ENCODE assay signal across 16 cellular contexts in the genomic region with DNA sequence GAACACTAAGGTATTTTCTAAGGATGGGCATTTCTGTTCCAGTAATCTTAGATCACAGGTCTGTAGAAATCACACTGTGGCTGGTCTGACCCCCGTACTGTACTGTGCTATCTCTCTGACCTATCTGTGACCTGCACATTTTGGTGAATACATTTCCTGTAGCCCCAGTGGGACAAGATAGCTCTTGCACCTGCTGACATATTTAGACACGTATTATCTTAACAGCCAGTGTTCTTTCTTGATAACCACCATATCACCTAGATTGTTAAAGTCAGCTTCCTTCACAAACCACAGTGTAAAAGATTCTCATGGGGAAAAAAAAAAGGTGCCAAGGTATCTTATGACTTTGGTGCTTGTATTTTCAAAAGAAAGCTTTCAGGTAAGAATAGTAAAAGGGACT. TPM values are rescaled to one million over a fixed set of nuclear protein-coding genes. Genes with fewer than 3 reads are reported as not detected.
A peak's percentile ranks its signal among the peaks of the same experiment; 100 is the strongest.
DNase-seq lines count a peak whose midpoint lies in the region; ATAC-seq, FAIRE-seq and TF ChIP-seq lines count a peak whose summit lies in the region.
"Had no signal": no experiment of that assay in that cellular context is flagged by ENCODE, and none has a peak within 500 bp of the region (broad histone marks: within the 10 kb centered on the region; RNA-seq: fewer than 3 reads in every experiment).

No MANE protein-coding gene starts in this region.

- no peaks in the 10 kb centered on the region for H3K9me3 ChIP-seq in naive thymus-derived CD4-positive, alpha-beta T cell (ENCODE audit: control insufficient read depth in 2 of 3, low read length in 3 of 3)
- H3K9me3 ChIP-seq in gastroesophageal sphincter (peaks cover 0 to under 1% (median 0%) of the 10 kb centered on the region in 3 donors), spleen (peaks cover 0 to under 1% (median 0%) of the 10 kb centered on the region in 8 donors)
- H3K9me3 ChIP-seq: MG63, tibial artery had no signal

- FAIRE-seq in HTR-8/SVneo (lab: Jason Lieb, UNC): no peak

- TF ChIP-seq CTCF in gastroesophageal sphincter (IDR thresholded peaks at IDR 0.05) (no peak), spleen (IDR thresholded peaks at IDR 0.05 in 8 of 11, conservative IDR thresholded peaks at IDR 0.05 in 3 of 11) (peak in 1 of 11 experiments; percentile 5)

- peaks cover 13% of the 10 kb centered on the region for H3K27me3 Mint-ChIP-seq in activated CD4-positive, alpha-beta T cell treated with anti-CD3 and anti-CD28 coated beads, Interleukin-2, amount 10 ng/mL, durations not matched to agents 24 days and 14 days
- H3K27me3 Mint-ChIP-seq in activated CD8-positive, alpha-beta T cell treated with anti-CD3 and anti-CD28 coated beads, Interleukin-2, amount 10 ng/mL, durations not matched to agents 7 days and 5 days (ENCODE audit: low read depth): peaks cover 3% of the 10 kb centered on the region
- H3K27me3 Mint-ChIP-seq in naive thymus-derived CD4-positive, alpha-beta T cell: peaks cover 0 to 4% (median 0%) of the 10 kb centered on the region in 5 donors

- peak overlapping the region; percentile 18 for H3K4me3 ChIP-seq in Jurkat, Clone E6-1 (ENCODE audit: low read length)
- no peak overlapping the region for H3K4me3 ChIP-seq in naive thymus-derived CD4-positive, alpha-beta T cell (ENCODE audit: low read length)
- H3K4me3 ChIP-seq in gastroesophageal sphincter: no peak overlapping the region
- no peak overlapping the region for H3K4me3 ChIP-seq in spleen
- H3K4me3 ChIP-seq: MG63, tibial artery had no signal

- no peaks in the 10 kb centered on the region for H3K36me3 Mint-ChIP-seq in activated CD4-positive, alpha-beta T cell treated with anti-CD3 and anti-CD28 coated beads, Interleukin-2, amount 10 ng/mL, durations not matched to agents 24 days and 14 days (ENCODE audit: low read depth)
- H3K36me3 Mint-ChIP-seq in activated CD8-positive, alpha-beta T cell treated with anti-CD3 and anti-CD28 coated beads, Interleukin-2, amount 10 ng/mL, durations not matched to agents 7 days and 5 days (ENCODE audit: low read depth): no peaks in the 10 kb centered on the region
- H3K36me3 Mint-ChIP-seq in naive thymus-derived CD4-positive, alpha-beta T cell: no peaks in the 10 kb centered on the region

- H3K4me1 Mint-ChIP-seq in activated CD4-positive, alpha-beta T cell treated with anti-CD3 and anti-CD28 coated beads, Interleukin-2, amount 10 ng/mL, durations not matched to agents 24 days and 14 days: peaks cover 19% of the 10 kb centered on the region
- peaks cover 29% of the 10 kb centered on the region for H3K4me1 Mint-ChIP-seq in activated CD8-positive, alpha-beta T cell treated with anti-CD3 and anti-CD28 coated beads, Interleukin-2, amount 10 ng/mL, durations not matched to agents 7 days and 5 days (ENCODE audit: low read depth)
- H3K4me1 Mint-ChIP-seq in naive thymus-derived CD4-positive, alpha-beta T cell: peaks cover 19 to 33% (median 27%) of the 10 kb centered on the region in 7 donors

- POLR2A ChIA-PET in activated CD8-positive, alpha-beta T cell treated with anti-CD3 and anti-CD28 coated beads, Interleukin-2, amount 10 ng/mL, durations not matched to agents 7 days and 5 days (lab: Charles Lee): no interaction called here
- POLR2A ChIA-PET in naive thymus-derived CD4-positive, alpha-beta T cell (lab: Charles Lee): no interaction called here

- no peaks in the 10 kb centered on the region for H3K27me3 ChIP-seq in naive thymus-derived CD4-positive, alpha-beta T cell (ENCODE audit: control insufficient read depth in 2 of 2, insufficient read depth in 2 of 2, low read length in 2 of 2)
- H3K27me3 ChIP-seq in gastroesophageal sphincter (no peaks in the 10 kb centered on the region), spleen (replicated peaks in 1 of 7) (no peaks in the 10 kb centered on the region)
- H3K27me3 ChIP-seq: MG63, tibial artery had no signal

- DNase-seq in activated CD4-positive, alpha-beta T cell treated with anti-CD3 and anti-CD28 coated beads, Interleukin-2, amount 10 ng/mL, durations not matched to agents 24 days and 14 days: peak; percentile 65
- no peak for DNase-seq in activated CD4-positive, alpha-beta T cell treated with anti-CD3 and anti-CD28 coated beads for 48 hours
- DNase-seq in Jurkat, Clone E6-1 (ENCODE audit: low read depth, low spot score): peak; percentile 87
- DNase-seq in activated CD8-positive, alpha-beta T cell treated with anti-CD3 and anti-CD28 coated beads, Interleukin-2, amount 10 ng/mL, durations not matched to agents 7 days and 5 days: peak; percentile 59
- DNase-seq in naive thymus-derived CD4-positive, alpha-beta T cell: peak in 5 of 9 donors; percentile 10 to 34 (median 18)
- DNase-seq in HTR-8/SVneo (ENCODE audit: insufficient read length, low spot score): no peak
- no peak for DNase-seq in spleen
- DNase-seq: ACHN; COR-L47; GDM1; mesendoderm; MG63; stimulated activated CD4-positive, alpha-beta T cell treated with anti-CD3 and anti-CD28 coated beads, Interleukin-2, amount 100 ng/mL, for 48 hours; stimulated activated CD8-positive, alpha-beta memory T cell treated with anti-CD3 and anti-CD28 coated beads, Interleukin-4, amount 100 ng/mL, for 48 hours; tibial artery had no signal

- no peaks in the 10 kb centered on the region for H3K36me3 ChIP-seq in naive thymus-derived CD4-positive, alpha-beta T cell (ENCODE audit: control insufficient read depth in 2 of 3, insufficient read depth in 3 of 3, low read length in 3 of 3)
- no peaks in the 10 kb centered on the region for H3K36me3 ChIP-seq in gastroesophageal sphincter
- no peaks in the 10 kb centered on the region for H3K36me3 ChIP-seq in spleen
- H3K36me3 ChIP-seq: MG63, tibial artery had no signal

- intact Hi-C loops in activated CD4-positive, alpha-beta T cell treated with anti-CD3 and anti-CD28 coated beads, Interleukin-2, amount 10 ng/mL, durations not matched to agents 24 days and 14 days (cut with micrococcal nuclease): no loop called here
- intact Hi-C loops in naive thymus-derived CD4-positive, alpha-beta T cell (cut with micrococcal nuclease): no loop called here
- intact Hi-C loops in spleen (cut with DNase I; ENCODE audit: low total_unique reads): no loop called here

- CTCF ChIA-PET in activated CD8-positive, alpha-beta T cell treated with anti-CD3 and anti-CD28 coated beads, Interleukin-2, amount 10 ng/mL, durations not matched to agents 7 days and 5 days (lab: Charles Lee): interaction anchor here (1.3 to 1.6 kb wide), 4 partner anchors 12 to 23 kb away, joined by 3 to 5 read pairs (median 3); no protein-coding TSS in a partner anchor
- CTCF ChIA-PET in naive thymus-derived CD4-positive, alpha-beta T cell (lab: Charles Lee): no interaction called here

- H3K27ac ChIP-seq in naive thymus-derived CD4-positive, alpha-beta T cell (ENCODE audit: low read depth, low read length): no peak overlapping the region
- H3K27ac ChIP-seq in gastroesophageal sphincter: no peak overlapping the region
- H3K27ac ChIP-seq in spleen: peak overlapping the region in 2 of 8 donors; percentile 19 to 38
- H3K27ac ChIP-seq: tibial artery had no signal

- no peak for TF ChIP-seq EP300 in gastroesophageal sphincter (IDR thresholded peaks at IDR 0.05)

- peak; percentile 96 for ATAC-seq in activated CD8-positive, alpha-beta T cell treated with anti-CD3 and anti-CD28 coated beads, Interleukin-2, amount 10 ng/mL, durations not matched to agents 7 days and 5 days
- peak; percentile 95 for ATAC-seq in naive thymus-derived CD4-positive, alpha-beta T cell
- ATAC-seq in gastroesophageal sphincter: no peak

- TF ChIP-seq POLR2A in gastroesophageal sphincter (IDR thresholded peaks at IDR 0.05): no peak
- no peak for TF ChIP-seq POLR2A in spleen (IDR thresholded peaks at IDR 0.05)

- 43 to 81% methylated on average over 1 to 2 of the region's 2 CpGs for WGBS in gastroesophageal sphincter (ENCODE audit: low coverage in 1 of 2), 2 donors
- 24 to 37% (median 29%) methylated on average over 2 of the region's 2 CpGs for WGBS in spleen, 5 donors

- peaks cover 25 to 33% of the 10 kb centered on the region in 2 donors for H3K4me1 ChIP-seq in naive thymus-derived CD4-positive, alpha-beta T cell (ENCODE audit: control insufficient read depth in 2 of 2, insufficient read depth in 2 of 2, low read length in 2 of 2)
- no peaks in the 10 kb centered on the region for H3K4me1 ChIP-seq in gastroesophageal sphincter
- peaks cover 0 to 34% (median 3%) of the 10 kb centered on the region in 6 donors for H3K4me1 ChIP-seq in spleen
- H3K4me1 ChIP-seq: tibial artery had no signal

- peak overlapping the region; percentile 59 for H3K27ac Mint-ChIP-seq in activated CD4-positive, alpha-beta T cell treated with anti-CD3 and anti-CD28 coated beads, Interleukin-2, amount 10 ng/mL, durations not matched to agents 24 days and 14 days
- H3K27ac Mint-ChIP-seq in activated CD8-positive, alpha-beta T cell treated with anti-CD3 and anti-CD28 coated beads, Interleukin-2, amount 10 ng/mL, durations not matched to agents 7 days and 5 days: no peak overlapping the region
- peak overlapping the region in 8 of 9 donors; percentile 4 to 77 (median 47) for H3K27ac Mint-ChIP-seq in naive thymus-derived CD4-positive, alpha-beta T cell

- peak overlapping the region; percentile 20 for H3K4me3 Mint-ChIP-seq in activated CD4-positive, alpha-beta T cell treated with anti-CD3 and anti-CD28 coated beads, Interleukin-2, amount 10 ng/mL, durations not matched to agents 24 days and 14 days
- H3K4me3 Mint-ChIP-seq in activated CD8-positive, alpha-beta T cell treated with anti-CD3 and anti-CD28 coated beads, Interleukin-2, amount 10 ng/mL, durations not matched to agents 7 days and 5 days: no peak overlapping the region
- peak overlapping the region; percentile 3 to 72 (median 48) for H3K4me3 Mint-ChIP-seq in naive thymus-derived CD4-positive, alpha-beta T cell

- H3K9me3 Mint-ChIP-seq in activated CD4-positive, alpha-beta T cell treated with anti-CD3 and anti-CD28 coated beads, Interleukin-2, amount 10 ng/mL, durations not matched to agents 24 days and 14 days: peaks cover 3% of the 10 kb centered on the region
- H3K9me3 Mint-ChIP-seq in activated CD8-positive, alpha-beta T cell treated with anti-CD3 and anti-CD28 coated beads, Interleukin-2, amount 10 ng/mL, durations not matched to agents 7 days and 5 days (ENCODE audit: insufficient read depth): no peaks in the 10 kb centered on the region
- H3K9me3 Mint-ChIP-seq in naive thymus-derived CD4-positive, alpha-beta T cell: peaks cover 0 to 1% (median 0%) of the 10 kb centered on the region in 11 donors

RNA-seq across cellular contexts. Expression of a gene that starts 39.8 kb away (rescaled TPM):
- total RNA-seq in activated CD4-positive, alpha-beta T cell treated with anti-CD3 and anti-CD28 coated beads, Interleukin-2, amount 10 ng/mL, durations not matched to agents 24 days and 14 days: not detected in 2 replicates
- polyA plus RNA-seq in Jurkat, Clone E6-1 (2012; ENCODE audit: insufficient read depth, insufficient read length): not detected
- total RNA-seq in activated CD8-positive, alpha-beta T cell treated with anti-CD3 and anti-CD28 coated beads, Interleukin-2, amount 10 ng/mL, durations not matched to agents 7 days and 5 days: not detected
- not detected for total RNA-seq in naive thymus-derived CD4-positive, alpha-beta T cell
- polyA plus RNA-seq in naive thymus-derived CD4-positive, alpha-beta T cell: not detected
- total RNA-seq in gastroesophageal sphincter: not detected
- total RNA-seq in spleen: not detected
- not detected for polyA plus RNA-seq in spleen

Comparison
In these comparisons a context has a peak if more than half of its experiments do, and no peak if none do; other contexts are left out.
1. DNase-seq: peak in activated CD4-positive, alpha-beta T cell treated with anti-CD3 and anti-CD28 coated beads, Interleukin-2, amount 10 ng/mL, durations not matched to agents 24 days and 14 days (single experiment), Jurkat, Clone E6-1 (single experiment), activated CD8-positive, alpha-beta T cell treated with anti-CD3 and anti-CD28 coated beads, Interleukin-2, amount 10 ng/mL, durations not matched to agents 7 days and 5 days (single experiment) and naive thymus-derived CD4-positive, alpha-beta T cell (5 of 9); none in activated CD4-positive, alpha-beta T cell treated with anti-CD3 and anti-CD28 coated beads for 48 hours (single experiment), HTR-8/SVneo (single experiment) and spleen (single experiment).